ENCODE assay signal across 9 cellular contexts in the genomic region with DNA sequence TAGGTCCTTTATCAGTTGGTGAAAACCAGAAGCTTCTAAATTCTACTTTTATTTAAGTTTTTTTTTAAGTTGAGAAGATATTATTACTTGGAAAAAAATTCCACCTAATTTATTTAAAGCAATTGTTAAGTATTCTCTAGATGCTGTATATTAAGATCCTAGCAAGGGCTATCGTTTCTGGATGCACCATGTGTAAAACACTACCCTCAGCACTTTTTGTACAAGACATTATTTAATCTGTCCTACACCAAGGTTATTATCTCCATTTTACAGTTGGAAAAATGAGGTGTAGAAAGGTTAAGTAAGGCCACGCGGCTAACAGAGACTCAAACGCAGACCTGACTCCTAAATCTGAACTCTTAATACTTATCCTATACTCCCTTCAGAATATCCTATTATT.
"Had no signal": no experiment of that assay in that cellular context is flagged by ENCODE, and none has a peak within 500 bp of the region (broad histone marks: within the 10 kb centered on the region; RNA-seq: fewer than 3 reads in every experiment).

No MANE protein-coding gene starts in this region.

- H3K27ac ChIP-seq: KMS-11 had no signal

- DNase-seq: H9, HCEC 1CT, Karpas-422, KBM-7 had no signal

- FAIRE-seq: H1, H54, HTR-8/SVneo had no signal

- H3K4me2 ChIP-seq: GM23338 had no signal

- H3K9ac ChIP-seq: KMS-11 had no signal

- H2AFZ ChIP-seq: GM23338 had no signal

- H3K4me3 ChIP-seq: GM23338 had no signal
